In genomic region chr19:2048104-2048958, GRCh38 we compare ENCODE assay signal across 10 cellular contexts. TPM values are rescaled to one million over a fixed set of nuclear protein-coding genes. Genes with fewer than 3 reads are reported as not detected.
A peak's percentile ranks its signal among the peaks of the same experiment; 100 is the strongest.
DNase-seq lines count a peak whose midpoint lies in the region; ATAC-seq, FAIRE-seq and TF ChIP-seq lines count a peak whose summit lies in the region.
"Had no signal": no experiment of that assay in that cellular context is flagged by ENCODE, and none has a peak within 500 bp of the region (broad histone marks: within the 10 kb centered on the region; RNA-seq: fewer than 3 reads in every experiment).

No MANE protein-coding gene starts in this region.

- H3K27ac ChIP-seq in GM12878 (ENCODE audit: control insufficient read depth, insufficient read depth) (peak overlapping the region; percentile 40), right lobe of liver (peak overlapping the region; percentile 94 to 99 (median 98)), thymus (ENCODE audit: low read depth) (no peak overlapping the region)

- H3K4me1 ChIP-seq in GM12878 (ENCODE audit: control insufficient read depth, insufficient read depth, low read length) (peaks cover 42% of the 10 kb centered on the region), right lobe of liver (peaks cover 1 to 77% (median 46%) of the 10 kb centered on the region in 4 donors), thymus (ENCODE audit: control insufficient read depth, insufficient read depth, low read length) (peaks cover 51% of the 10 kb centered on the region)

- CTCF ChIA-PET in activated CD4-positive, alpha-beta memory T cell treated with anti-CD3 and anti-CD28 coated beads, Interleukin-2, amount 10 ng/mL, durations not matched to agents 7 days and 5 days (lab: Charles Lee): interaction anchor here (0.9 kb wide), 1 partner anchor 28 kb away, joined by 3 read pairs; no protein-coding TSS in a partner anchor
- CTCF ChIA-PET in activated CD4-positive, alpha-beta memory T cell treated with anti-CD3 and anti-CD28 coated beads for 36 hours (lab: Charles Lee): interaction anchor here (0.6 kb wide), 2 partner anchors 18 to 119 kb away, joined by 3 read pairs; no protein-coding TSS in a partner anchor
- CTCF ChIA-PET in GM12878 (lab: Yijun Ruan, JAX): interaction anchor here (0.9 to 2.3 kb wide), 7 partner anchors 13 to 151 kb away, joined by 3 to 7 read pairs (median 4); partner anchors contain the start of gene MOB3A

- H3K36me3 ChIP-seq in GM12878 (ENCODE audit: control insufficient read depth in 2 of 2, insufficient read depth in 2 of 2, low read length in 1 of 2) (peaks cover 4 to 12% of the 10 kb centered on the region in 2 experiments; a peak in 3 of 4 replicates), right lobe of liver (peaks cover 0 to 31% (median 5%) of the 10 kb centered on the region in 4 donors), thymus (ENCODE audit: control insufficient read depth, insufficient read depth) (peaks cover 44% of the 10 kb centered on the region)

- ATAC-seq in GM12878 (no peak), right lobe of liver (no peak), HG03025 (IDR thresholded peaks at IDR 0.05; ENCODE audit: low FRiP score, unreplicated experiment) (no peak), HG03342 (IDR thresholded peaks at IDR 0.05; ENCODE audit: unreplicated experiment) (no peak)

- SMC1A ChIA-PET in GM12878 (lab: Charles Lee; ENCODE audit: uncharacterized antibody, unreplicated experiment): interaction anchor here (0.8 to 2.2 kb wide), 4 partner anchors 19 to 47 kb away, joined by 3 to 9 read pairs (median 4); no protein-coding TSS in a partner anchor

- peaks cover 19% of the 10 kb centered on the region for H3K36me3 Mint-ChIP-seq in activated CD4-positive, alpha-beta memory T cell treated with anti-CD3 and anti-CD28 coated beads, Interleukin-2, amount 10 ng/mL, durations not matched to agents 7 days and 5 days (ENCODE audit: low read depth)
- peaks cover 7% of the 10 kb centered on the region for H3K36me3 Mint-ChIP-seq in activated CD4-positive, alpha-beta memory T cell treated with anti-CD3 and anti-CD28 coated beads for 36 hours

- TF ChIP-seq POLR2A in GM12878 (IDR thresholded peaks at IDR 0.05; ENCODE audit: low read depth, low read length) (no peak), right lobe of liver (IDR thresholded peaks at IDR 0.05) (no peak)

- H2AFZ ChIP-seq in GM12878 (ENCODE audit: control insufficient read depth, low read depth, low read length): no peak overlapping the region

- H4K20me1 ChIP-seq in GM12878 (ENCODE audit: control insufficient read depth, insufficient read depth): peaks cover 14% of the 10 kb centered on the region

- H3K4me1 Mint-ChIP-seq in activated CD4-positive, alpha-beta memory T cell treated with anti-CD3 and anti-CD28 coated beads, Interleukin-2, amount 10 ng/mL, durations not matched to agents 7 days and 5 days: peaks cover 54% of the 10 kb centered on the region
- peaks cover 43% of the 10 kb centered on the region for H3K4me1 Mint-ChIP-seq in activated CD4-positive, alpha-beta memory T cell treated with anti-CD3 and anti-CD28 coated beads for 36 hours (ENCODE audit: low read depth)

- H3K27ac Mint-ChIP-seq in activated CD4-positive, alpha-beta memory T cell treated with anti-CD3 and anti-CD28 coated beads, Interleukin-2, amount 10 ng/mL, durations not matched to agents 7 days and 5 days: peak overlapping the region; percentile 56
- H3K27ac Mint-ChIP-seq in activated CD4-positive, alpha-beta memory T cell treated with anti-CD3 and anti-CD28 coated beads for 36 hours: no peak overlapping the region

- H3K4me3 Mint-ChIP-seq in activated CD4-positive, alpha-beta memory T cell treated with anti-CD3 and anti-CD28 coated beads, Interleukin-2, amount 10 ng/mL, durations not matched to agents 7 days and 5 days: peak overlapping the region; percentile 75
- no peak overlapping the region for H3K4me3 Mint-ChIP-seq in activated CD4-positive, alpha-beta memory T cell treated with anti-CD3 and anti-CD28 coated beads for 36 hours

- POLR2A ChIA-PET in activated CD4-positive, alpha-beta memory T cell treated with anti-CD3 and anti-CD28 coated beads, Interleukin-2, amount 10 ng/mL, durations not matched to agents 7 days and 5 days (lab: Charles Lee): interaction anchor here (0.8 to 2.9 kb wide), 6 partner anchors 9 to 106 kb away, joined by 3 to 20 read pairs (median 7); no protein-coding TSS in a partner anchor
- POLR2A ChIA-PET in activated CD4-positive, alpha-beta memory T cell treated with anti-CD3 and anti-CD28 coated beads for 36 hours (lab: Charles Lee): interaction anchor here (0.6 to 1.5 kb wide), 3 partner anchors 7 to 44 kb away, joined by 3 to 6 read pairs (median 3); no protein-coding TSS in a partner anchor
- POLR2A ChIA-PET in GM12878 (lab: Charles Lee): interaction anchor here (0.6 to 1.8 kb wide), 5 partner anchors 12 to 45 kb away, joined by 3 to 11 read pairs (median 4); no protein-coding TSS in a partner anchor

- peaks cover 63% of the 10 kb centered on the region for H3K79me2 ChIP-seq in GM12878 (ENCODE audit: control insufficient read depth, insufficient read depth, low read length)

- H3K9me3 Mint-ChIP-seq in activated CD4-positive, alpha-beta memory T cell treated with anti-CD3 and anti-CD28 coated beads, Interleukin-2, amount 10 ng/mL, durations not matched to agents 7 days and 5 days: no peaks in the 10 kb centered on the region
- H3K9me3 Mint-ChIP-seq in activated CD4-positive, alpha-beta memory T cell treated with anti-CD3 and anti-CD28 coated beads for 36 hours: no peaks in the 10 kb centered on the region

- intact Hi-C loops in activated CD4-positive, alpha-beta memory T cell treated with anti-CD3 and anti-CD28 coated beads for 36 hours (cut with micrococcal nuclease): no loop called here
- intact Hi-C loops in GM12878 (cut with micrococcal nuclease; ENCODE audit: unreplicated experiment) (no loop called here), right lobe of liver (cut with DNase I) (no loop called here)

- in situ Hi-C loops in GM12878 (cut with MboI): no loop called here

- RAD21 ChIA-PET in GM12878 (lab: Charles Lee; ENCODE audit: unreplicated experiment): no interaction called here

- DNase-seq in activated CD4-positive, alpha-beta memory T cell treated with anti-CD3 and anti-CD28 coated beads, Interleukin-2, amount 10 ng/mL, durations not matched to agents 7 days and 5 days: no peak
- no peak for DNase-seq in activated CD4-positive, alpha-beta memory T cell treated with anti-CD3 and anti-CD28 coated beads for 36 hours
- DNase-seq in GM12878 (ENCODE audit: low read depth, low spot score) (no peak), right lobe of liver (no peak)
- DNase-seq in stimulated activated naive CD4-positive, alpha-beta T cell treated with Interleukin-2 at 50 U/mL for 16 hours (lab: John Stamatoyannopoulos, UW): no peak
- DNase-seq: GOT3, NCI-H1417 had no signal

- no TSS peak for BruUV-seq in GM12878 (replicated peaks; lab: Mats Ljungman, UMichigan)

- no peak for FAIRE-seq in GM12878 (lab: Jason Lieb, UNC)

- H3K9me3 ChIP-seq in GM12878 (replicated peaks; ENCODE audit: control insufficient read depth, insufficient read depth, low read length) (no peaks in the 10 kb centered on the region), right lobe of liver (no peaks in the 10 kb centered on the region), thymus (ENCODE audit: control insufficient read depth) (no peaks in the 10 kb centered on the region)

- H3K4me3 ChIP-seq in GM12878: peak overlapping the region; percentile 83
- H3K4me3 ChIP-seq in right lobe of liver: peak overlapping the region; percentile 80 to 94 (median 93)
- H3K4me3 ChIP-seq in thymus (ENCODE audit: low read length): peak overlapping the region; percentile 96

- H3K27me3 Mint-ChIP-seq in activated CD4-positive, alpha-beta memory T cell treated with anti-CD3 and anti-CD28 coated beads, Interleukin-2, amount 10 ng/mL, durations not matched to agents 7 days and 5 days: no peaks in the 10 kb centered on the region
- no peaks in the 10 kb centered on the region for H3K27me3 Mint-ChIP-seq in activated CD4-positive, alpha-beta memory T cell treated with anti-CD3 and anti-CD28 coated beads for 36 hours

- WGBS in GM12878 (ENCODE audit: insufficient coverage, insufficient replicate concordance, low lambda C conversion rate, missing lambda C conversion rate): 12% methylated on average over 16 of the region's 17 CpGs
- 60% methylated on average over 3 of the region's 17 CpGs for WGBS in right lobe of liver (ENCODE audit: insufficient coverage, low coverage, low lambda C conversion rate, missing lambda C conversion rate)
- WGBS in thymus: 94% methylated on average over 17 of the region's 17 CpGs

- H3K27me3 ChIP-seq in GM12878 (replicated peaks in 1 of 2; ENCODE audit: control insufficient read depth in 2 of 2, insufficient read depth in 2 of 2, low read length in 1 of 2): no peaks in the 10 kb centered on the region
- H3K27me3 ChIP-seq in right lobe of liver: no peaks in the 10 kb centered on the region
- no peaks in the 10 kb centered on the region for H3K27me3 ChIP-seq in thymus (ENCODE audit: control insufficient read depth, insufficient read depth)

- no peak for TF ChIP-seq RAD21 in GM12878 (IDR thresholded peaks at IDR 0.05; ENCODE audit: insufficient read depth, low read depth, low read length)

- H3K4me2 ChIP-seq in GM12878 (ENCODE audit: control insufficient read depth, insufficient read depth): peak overlapping the region; percentile 91

- no peak for TF ChIP-seq EP300 in GM12878 (IDR thresholded peaks at IDR 0.05; ENCODE audit: borderline replicate concordance in 1 of 2, control insufficient read depth in 1 of 2, low read depth in 2 of 2, low read length in 2 of 2)

- TF ChIP-seq CTCF in GM12878 (IDR thresholded peaks at IDR 0.05 in 2 of 3, conservative IDR thresholded peaks at IDR 0.05 in 1 of 3; ENCODE audit: control insufficient read depth in 2 of 3, extremely low read depth in 1 of 3, insufficient read depth in 1 of 3, low read depth in 3 of 3, low read length in 3 of 3) (no peak), right lobe of liver (IDR thresholded peaks at IDR 0.05) (no peak)

- peak overlapping the region; percentile 18 for H3K9ac ChIP-seq in GM12878 (ENCODE audit: control insufficient read depth, insufficient read depth, low read length)

RNA-seq across cellular contexts. Expression of gene MKNK2, which starts 2.7 kb away (rescaled TPM):
- 100 to 1,000 TPM; 239 to 253 TPM for total RNA-seq in activated CD4-positive, alpha-beta memory T cell treated with anti-CD3 and anti-CD28 coated beads, Interleukin-2, amount 10 ng/mL, durations not matched to agents 7 days and 5 days
- 100 to 1,000 TPM; 143 to 157 TPM for total RNA-seq in activated CD4-positive, alpha-beta memory T cell treated with anti-CD3 and anti-CD28 coated beads for 36 hours
- 200 and 243 TPM in 2 replicates for total RNA-seq in GM12878 (2013; cell fraction: nucleolus; rRNA removed)
- 159 and 168 TPM in 2 replicates for total RNA-seq in GM12878 (2014; rRNA removed)
- 70.3 and 77.9 TPM in 2 replicates for total RNA-seq in GM12878 (2014; rRNA removed; fragmentation: Illumina TruSeq; extraction: Trizol)
- 365 and 378 TPM in 2 replicates for total RNA-seq in GM12878 (2021)
- polyA plus RNA-seq in GM12878 (2011; ENCODE audit: low read depth): 99.4 TPM
- 113 and 223 TPM in 2 replicates for polyA plus RNA-seq in GM12878 (2011; rRNA removed)
- polyA plus RNA-seq in GM12878 (2011; cell fraction: cytosol; rRNA removed): 264 and 354 TPM in 2 replicates
- 566 and 615 TPM in 2 replicates for polyA plus RNA-seq in GM12878 (2011; cell fraction: nucleus; rRNA removed)
- polyA plus RNA-seq in GM12878 (2012): 257 and 345 TPM in 2 replicates
- polyA plus RNA-seq in GM12878 (2014; fragmentation: Illumina TruSeq; extraction: Trizol): 29.6 and 61.9 TPM in 2 replicates
- 10 to 100 TPM in 1 of 2 experiments, 1 to 10 TPM in 1; 9.6 to 17.6 TPM for polyA plus RNA-seq in GM12878 (2014; fragmentation: Nextera tagmentation; extraction: Ambion mirVana)
- polyA plus RNA-seq in GM12878 (2014; rRNA removed): 195 and 218 TPM in 2 replicates
- polyA plus RNA-seq in GM12878 (2016; fragmentation: Nextera tagmentation; extraction: Ambion mirVana): 10 to 100 TPM; 38.3 to 53.3 TPM
- polyA minus RNA-seq in GM12878 (2011; rRNA and poly(A)+ RNA removed): 188 and 408 TPM in 2 replicates
- 223 and 291 TPM in 2 replicates for polyA minus RNA-seq in GM12878 (2011; cell fraction: cytosol; rRNA and poly(A)+ RNA removed)
- polyA minus RNA-seq in GM12878 (2011; cell fraction: nucleus; rRNA and poly(A)+ RNA removed): 114 and 130 TPM in 2 replicates
- total RNA-seq in right lobe of liver: 100 to 1,000 TPM in 4 of 6 experiments, 10 to 100 TPM in 2; 80.5 to 218 (median 117) TPM
- polyA plus RNA-seq in thymus: 97.9 TPM

RNA-seq across cellular contexts. Expression of gene BTBD2, which starts 32.8 kb away (rescaled TPM):
- 10 to 100 TPM; 55.4 to 57.1 TPM for total RNA-seq in activated CD4-positive, alpha-beta memory T cell treated with anti-CD3 and anti-CD28 coated beads, Interleukin-2, amount 10 ng/mL, durations not matched to agents 7 days and 5 days
- total RNA-seq in activated CD4-positive, alpha-beta memory T cell treated with anti-CD3 and anti-CD28 coated beads for 36 hours: 10 to 100 TPM; 37.3 to 42.9 TPM
- 28.6 and 36.5 TPM in 2 replicates for total RNA-seq in GM12878 (2013; cell fraction: nucleolus; rRNA removed)
- 18.3 and 19.9 TPM in 2 replicates for total RNA-seq in GM12878 (2014; rRNA removed)
- 8.2 and 10.6 TPM in 2 replicates for total RNA-seq in GM12878 (2014; rRNA removed; fragmentation: Illumina TruSeq; extraction: Trizol)
- 62.2 and 66.2 TPM in 2 replicates for total RNA-seq in GM12878 (2021)
- 14.1 TPM for polyA plus RNA-seq in GM12878 (2011; ENCODE audit: low read depth)
- 8.8 and 18.6 TPM in 2 replicates for polyA plus RNA-seq in GM12878 (2011; rRNA removed)
- 17.6 and 23.3 TPM in 2 replicates for polyA plus RNA-seq in GM12878 (2011; cell fraction: cytosol; rRNA removed)
- polyA plus RNA-seq in GM12878 (2011; cell fraction: nucleus; rRNA removed): 31.2 and 32.5 TPM in 2 replicates
- polyA plus RNA-seq in GM12878 (2012): 56.8 and 72.7 TPM in 2 replicates
- polyA plus RNA-seq in GM12878 (2014; fragmentation: Illumina TruSeq; extraction: Trizol): 3.2 and 10.1 TPM in 2 replicates
- polyA plus RNA-seq in GM12878 (2014; fragmentation: Nextera tagmentation; extraction: Ambion mirVana): under 1 TPM; 0.13 to 0.37 TPM
- 45.4 and 50.9 TPM in 2 replicates for polyA plus RNA-seq in GM12878 (2014; rRNA removed)
- polyA plus RNA-seq in GM12878 (2016; fragmentation: Nextera tagmentation; extraction: Ambion mirVana): 1 to 10 TPM; 4.5 to 5.5 TPM
- polyA minus RNA-seq in GM12878 (2011; rRNA and poly(A)+ RNA removed): 7.7 and 16.5 TPM in 2 replicates
- 16.2 TPM in 2 replicates for polyA minus RNA-seq in GM12878 (2011; cell fraction: cytosol; rRNA and poly(A)+ RNA removed)
- 5.9 and 13.0 TPM in 2 replicates for polyA minus RNA-seq in GM12878 (2011; cell fraction: nucleus; rRNA and poly(A)+ RNA removed)
- total RNA-seq in right lobe of liver: 10 to 100 TPM; 22.2 to 42.6 (median 29.2) TPM
- 36.9 TPM for polyA plus RNA-seq in thymus

RNA-seq across cellular contexts. Expression of gene MOB3A, which starts 47.8 kb away (rescaled TPM):
- total RNA-seq in activated CD4-positive, alpha-beta memory T cell treated with anti-CD3 and anti-CD28 coated beads, Interleukin-2, amount 10 ng/mL, durations not matched to agents 7 days and 5 days: 100 to 1,000 TPM; 242 to 251 TPM
- total RNA-seq in activated CD4-positive, alpha-beta memory T cell treated with anti-CD3 and anti-CD28 coated beads for 36 hours: 100 to 1,000 TPM; 117 to 122 TPM
- total RNA-seq in GM12878 (2013; cell fraction: nucleolus; rRNA removed): 153 and 159 TPM in 2 replicates
- 56.6 and 69.6 TPM in 2 replicates for total RNA-seq in GM12878 (2014; rRNA removed)
- 32.7 and 40.5 TPM in 2 replicates for total RNA-seq in GM12878 (2014; rRNA removed; fragmentation: Illumina TruSeq; extraction: Trizol)
- total RNA-seq in GM12878 (2021): 176 and 181 TPM in 2 replicates
- 73.8 TPM for polyA plus RNA-seq in GM12878 (2011; ENCODE audit: low read depth)
- polyA plus RNA-seq in GM12878 (2011; rRNA removed): 71.7 and 229 TPM in 2 replicates
- 315 and 350 TPM in 2 replicates for polyA plus RNA-seq in GM12878 (2011; cell fraction: cytosol; rRNA removed)
- 137 and 163 TPM in 2 replicates for polyA plus RNA-seq in GM12878 (2011; cell fraction: nucleus; rRNA removed)
- 168 TPM in 2 replicates for polyA plus RNA-seq in GM12878 (2012)
- polyA plus RNA-seq in GM12878 (2014; fragmentation: Illumina TruSeq; extraction: Trizol): 54.2 and 82.9 TPM in 2 replicates
- polyA plus RNA-seq in GM12878 (2014; fragmentation: Nextera tagmentation; extraction: Ambion mirVana): 10 to 100 TPM in 1 of 2 experiments, 1 to 10 TPM in 1; 7.5 to 10.9 TPM
- polyA plus RNA-seq in GM12878 (2014; rRNA removed): 123 and 147 TPM in 2 replicates
- polyA plus RNA-seq in GM12878 (2016; fragmentation: Nextera tagmentation; extraction: Ambion mirVana): 10 to 100 TPM; 79.3 to 79.5 TPM
- polyA minus RNA-seq in GM12878 (2011; rRNA and poly(A)+ RNA removed): 236 and 392 TPM in 2 replicates
- polyA minus RNA-seq in GM12878 (2011; cell fraction: cytosol; rRNA and poly(A)+ RNA removed): 239 TPM in 2 replicates
- polyA minus RNA-seq in GM12878 (2011; cell fraction: nucleus; rRNA and poly(A)+ RNA removed): 54.2 and 86.9 TPM in 2 replicates
- total RNA-seq in right lobe of liver: 10 to 100 TPM in 4 of 6 experiments, 1 to 10 TPM in 2; 8.3 to 13.8 (median 10.8) TPM
- 29.7 TPM for polyA plus RNA-seq in thymus

RNA-seq across cellular contexts. Expression of gene IZUMO4, which starts 48.4 kb away (rescaled TPM):
- 10 to 100 TPM; 10.3 to 10.5 TPM for total RNA-seq in activated CD4-positive, alpha-beta memory T cell treated with anti-CD3 and anti-CD28 coated beads, Interleukin-2, amount 10 ng/mL, durations not matched to agents 7 days and 5 days
- total RNA-seq in activated CD4-positive, alpha-beta memory T cell treated with anti-CD3 and anti-CD28 coated beads for 36 hours: 10 to 100 TPM; 14.2 to 16.4 TPM
- total RNA-seq in GM12878 (2013; cell fraction: nucleolus; rRNA removed): 35.1 and 37.8 TPM in 2 replicates
- 20.7 and 22.3 TPM in 2 replicates for total RNA-seq in GM12878 (2014; rRNA removed)
- 7.2 and 7.6 TPM in 2 replicates for total RNA-seq in GM12878 (2014; rRNA removed; fragmentation: Illumina TruSeq; extraction: Trizol)
- 12.0 and 14.6 TPM in 2 replicates for total RNA-seq in GM12878 (2021)
- 16.5 TPM for polyA plus RNA-seq in GM12878 (2011; ENCODE audit: low read depth)
- polyA plus RNA-seq in GM12878 (2011; rRNA removed): 14.2 and 22.9 TPM in 2 replicates
- 23.3 and 39.9 TPM in 2 replicates for polyA plus RNA-seq in GM12878 (2011; cell fraction: cytosol; rRNA removed)
- 285 and 407 TPM in 2 replicates for polyA plus RNA-seq in GM12878 (2011; cell fraction: nucleus; rRNA removed)
- polyA plus RNA-seq in GM12878 (2012): 52.8 and 57.2 TPM in 2 replicates
- 3.8 and 7.3 TPM in 2 replicates for polyA plus RNA-seq in GM12878 (2014; fragmentation: Illumina TruSeq; extraction: Trizol)
- polyA plus RNA-seq in GM12878 (2014; fragmentation: Nextera tagmentation; extraction: Ambion mirVana): 1 to 10 TPM in 1 of 2 experiments, under 1 TPM in 1; 0.53 to 1.9 TPM
- polyA plus RNA-seq in GM12878 (2014; rRNA removed): 27.1 and 30.3 TPM in 2 replicates
- polyA plus RNA-seq in GM12878 (2016; fragmentation: Nextera tagmentation; extraction: Ambion mirVana): 1 to 10 TPM; 5.5 to 6.9 TPM
- polyA minus RNA-seq in GM12878 (2011; rRNA and poly(A)+ RNA removed): 7.2 and 11.1 TPM in 2 replicates
- 4.0 and 5.9 TPM in 2 replicates for polyA minus RNA-seq in GM12878 (2011; cell fraction: cytosol; rRNA and poly(A)+ RNA removed)
- 23.2 and 25.0 TPM in 2 replicates for polyA minus RNA-seq in GM12878 (2011; cell fraction: nucleus; rRNA and poly(A)+ RNA removed)
- total RNA-seq in right lobe of liver: 1 to 10 TPM in 5 of 6 experiments, not detected in 1; 1.2 to 6.9 (median 4.2) TPM
- 37.8 TPM for polyA plus RNA-seq in thymus
